In genomic region chr3:148750296-148750695, GRCh38 we compare ENCODE assay signal across 36 cellular contexts. TPM values are rescaled to one million over a fixed set of nuclear protein-coding genes. Genes with fewer than 3 reads are reported as not detected.
"Had no signal": no experiment of that assay in that cellular context is flagged by ENCODE, and none has a peak within 500 bp of the region (broad histone marks: within the 10 kb centered on the region; RNA-seq: fewer than 3 reads in every experiment).

No MANE protein-coding gene starts in this region.

- H3K36me3 ChIP-seq: brain microvascular endothelial cell, colonic mucosa, esophagus squamous epithelium, gastrocnemius medialis, heart left ventricle, WERI-Rb-1 had no signal

- H3K9me3 ChIP-seq: colonic mucosa, esophagus squamous epithelium, gastrocnemius medialis, heart left ventricle had no signal

- DNase-seq: activated B cell treated with CpG ODN at 0.5 μM for 24 hours; activated CD4-positive, alpha-beta T cell treated with anti-CD3 and anti-CD28 coated beads for 48 hours; activated CD4-positive, alpha-beta T cell treated with anti-CD3 and anti-CD28 coated beads, Interleukin-2, amount 50 U/mL, for 1 hour; activated CD4-positive, alpha-beta T cell treated with anti-CD3 and anti-CD28 coated beads, Interleukin-2, amount 50 U/mL, for 48 hours; activated CD8-positive, alpha-beta memory T cell treated with anti-CD3 and anti-CD28 coated beads, Interleukin-2, amount 10 ng/mL, durations not matched to agents 7 days and 5 days; activated CD8-positive, alpha-beta memory T cell treated with anti-CD3 and anti-CD28 coated beads, Interleukin-2, amount 50 U/mL, for 4 hours; activated CD8-positive, alpha-beta T cell treated with anti-CD3 and anti-CD28 coated beads, Interleukin-2, amount 10 ng/mL, durations not matched to agents 7 days and 5 days; activated gamma-delta T cell; activated naive CD4-positive, alpha-beta T cell; activated naive CD4-positive, alpha-beta T cell treated with anti-CD3 and anti-CD28 coated beads, Interleukin-2, amount 10 ng/mL, durations not matched to agents 7 days and 5 days; activated naive CD8-positive, alpha-beta T cell treated with anti-CD3 and anti-CD28 coated beads, Interleukin-2, amount 10 ng/mL, durations not matched to agents 7 days and 5 days; activated T-cell treated with anti-CD3 and anti-CD28 coated beads, Interleukin-2, amount 50 U/mL, for 1 hour; activated T-cell treated with anti-CD3 and anti-CD28 coated beads, Interleukin-2, amount 50 U/mL, for 72 hours; amniotic stem cell; anterior cingulate cortex; brain microvascular endothelial cell; caudate nucleus; colonic mucosa; effector CD8-positive, alpha-beta T cell; esophagus squamous epithelium; foreskin keratinocyte; gastrocnemius medialis; glutamatergic neuron; heart left ventricle; T-helper 1 cell; T-helper 17 cell; T1000; WERI-Rb-1 had no signal

- FAIRE-seq: astrocyte, endometrium, endothelial cell of umbilical vein had no signal

- H3K27me3 ChIP-seq: brain microvascular endothelial cell, colonic mucosa, esophagus squamous epithelium, foreskin keratinocyte, gastrocnemius medialis had no signal

- H3K27ac ChIP-seq: brain microvascular endothelial cell, colonic mucosa, epithelial cell of prostate, esophagus squamous epithelium, foreskin keratinocyte, gastrocnemius medialis, heart left ventricle, WERI-Rb-1 had no signal

- H3K4me1 ChIP-seq: colonic mucosa, esophagus squamous epithelium, foreskin keratinocyte, gastrocnemius medialis, heart left ventricle had no signal

- H3K4me3 ChIP-seq: colonic mucosa, esophagus squamous epithelium, gastrocnemius medialis, heart left ventricle had no signal

- ATAC-seq: activated CD4-positive, CD25-positive, alpha-beta regulatory T cell treated with anti-CD3 and anti-CD28 coated beads, Interleukin-2, amount 50 U/mL, for 24 hours; activated CD8-positive, alpha-beta memory T cell treated with anti-CD3 and anti-CD28 coated beads, Interleukin-2, amount 10 ng/mL, durations not matched to agents 7 days and 5 days; activated CD8-positive, alpha-beta T cell treated with anti-CD3 and anti-CD28 coated beads, Interleukin-2, amount 10 ng/mL, durations not matched to agents 7 days and 5 days; activated naive CD4-positive, alpha-beta T cell treated with anti-CD3 and anti-CD28 coated beads, Interleukin-2, amount 50 U/mL, for 72 hours; activated T-cell treated with anti-CD3 and anti-CD28 coated beads, Interleukin-2, amount 50 U/mL, for 72 hours; foreskin keratinocyte; gastrocnemius medialis; heart left ventricle; T-helper 17 cell had no signal

RNA-seq across cellular contexts. Expression of gene AGTR1, which starts 52.6 kb away (rescaled TPM):
- total RNA-seq: activated B cell treated with CpG ODN at 0.5 μM for 24 hours; activated CD8-positive, alpha-beta memory T cell treated with anti-CD3 and anti-CD28 coated beads for 36 hours; activated CD8-positive, alpha-beta memory T cell treated with anti-CD3 and anti-CD28 coated beads, Interleukin-2, amount 10 ng/mL, durations not matched to agents 7 days and 5 days; activated CD8-positive, alpha-beta T cell treated with anti-CD3 and anti-CD28 coated beads, Interleukin-2, amount 10 ng/mL, durations not matched to agents 7 days and 5 days; activated naive CD4-positive, alpha-beta T cell treated with anti-CD3 and anti-CD28 coated beads, Interleukin-2, amount 50 U/mL, for 72 hours; activated naive CD8-positive, alpha-beta T cell treated with anti-CD3 and anti-CD28 coated beads, Interleukin-2, amount 10 ng/mL, durations not matched to agents 7 days and 5 days; activated T-cell treated with anti-CD3 and anti-CD28 coated beads, Interleukin-2, amount 50 U/mL, for 72 hours; dermis microvascular lymphatic vessel endothelial cell; endothelial cell of umbilical vein; foreskin keratinocyte; T-helper 17 cell had no signal
- polyA plus RNA-seq: endothelial cell of umbilical vein, foreskin keratinocyte had no signal
